In the genomic region with DNA sequence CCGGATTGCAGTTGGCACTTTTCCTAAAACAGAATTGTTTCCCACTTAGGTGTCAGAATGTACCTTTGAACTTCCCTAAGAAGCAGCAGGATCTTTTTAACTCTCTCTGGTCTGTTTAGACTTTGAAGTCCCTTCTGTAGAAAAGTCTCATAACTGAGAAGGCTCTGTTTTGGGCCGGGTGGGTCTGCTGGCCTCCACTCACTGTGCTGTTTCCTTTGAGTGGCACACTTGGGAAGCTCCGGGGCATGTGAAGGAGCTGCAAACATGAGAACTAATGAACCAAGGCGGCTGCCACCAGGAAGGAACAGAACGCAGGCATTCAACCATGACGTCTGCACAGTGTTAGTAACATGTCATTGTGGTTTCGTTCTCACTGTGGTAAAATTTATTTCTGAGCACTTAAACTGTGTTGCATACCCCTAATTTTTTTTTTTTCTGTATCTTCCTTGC, we compare ENCODE assay signal across 8 cellular contexts. TPM values are rescaled to one million over a fixed set of nuclear protein-coding genes. Genes with fewer than 3 reads are reported as not detected.
DNase-seq lines count a peak whose midpoint lies in the region; ATAC-seq and TF ChIP-seq lines count a peak whose summit lies in the region.

No MANE protein-coding gene starts in this region.

- H3K27ac ChIP-seq in tibial artery, result no peak overlapping the region

- peak; percentile 78 for DNase-seq in COLO668 (lab: John Stamatoyannopoulos, UW; ENCODE audit: unreplicated experiment)
- DNase-seq in SK-MEL-5 (ENCODE audit: low read depth, low spot score), result peak; percentile 83
- DNase-seq in activated naive CD4-positive, alpha-beta T cell treated with anti-CD3 and anti-CD28 coated beads, Interleukin-2, amount 50 U/mL, for 16 hours, result peak; percentile 45
- DNase-seq in renal cortical epithelial cell (ENCODE audit: low read depth), result peak; percentile 87
- no peak for DNase-seq in Kasumi-1 (lab: John Stamatoyannopoulos, UW)
- DNase-seq in tibial artery, result no peak
- DNase-seq in NCI-H226, result no peak

- H3K4me3 ChIP-seq in tibial artery, result no peak overlapping the region

- no peaks in the 10 kb centered on the region for H3K9me3 ChIP-seq in tibial artery

- in situ Hi-C loops in SK-MEL-5 (cut with HindIII; ENCODE audit: low pct_unique_long_range_greater_than_20kb, low sequenced_read_pairs), result loop anchor here (25.0 kb wide), 1 partner anchor 276 kb away; no protein-coding TSS in a partner anchor

- peaks cover 0 to 2% (median 0%) of the 10 kb centered on the region in 4 donors for H3K4me1 ChIP-seq in tibial artery

- peak; percentile 52 for ATAC-seq in HG02642 (IDR thresholded peaks at IDR 0.05; ENCODE audit: poor library complexity, unreplicated experiment)

- no peak for TF ChIP-seq CTCF in tibial artery (IDR thresholded peaks at IDR 0.05)

- intact Hi-C loops in tibial artery (cut with DNase I; ENCODE audit: low total_unique reads), result no loop called here

- peaks cover 0 to 2% of the 10 kb centered on the region in 2 donors for H3K27me3 ChIP-seq in tibial artery

- H3K36me3 ChIP-seq in tibial artery, result peaks cover 0 to 15% (median 0%) of the 10 kb centered on the region in 3 donors

RNA-seq across cellular contexts. Expression of gene NCMAP, which starts 19.5 kb away (rescaled TPM):
- not detected in 2 replicates for total RNA-seq in SK-MEL-5 (2014; rRNA removed; shearing (Covaris generic))
- not detected in 2 replicates for polyA plus RNA-seq in SK-MEL-5 (2015; cell fraction: cytosol; rRNA removed)
- polyA plus RNA-seq in SK-MEL-5 (2015; cell fraction: nucleus; rRNA removed), result not detected in 2 replicates
- 3.4 and 8.3 TPM in 2 replicates for total RNA-seq in renal cortical epithelial cell

RNA-seq across cellular contexts. Expression of gene RCAN3, which starts 33.8 kb away (rescaled TPM):
- 9.2 and 10.3 TPM in 2 replicates for total RNA-seq in SK-MEL-5 (2014; rRNA removed; shearing (Covaris generic))
- polyA plus RNA-seq in SK-MEL-5 (2015; cell fraction: cytosol; rRNA removed), result 14.1 and 16.8 TPM in 2 replicates
- polyA plus RNA-seq in SK-MEL-5 (2015; cell fraction: nucleus; rRNA removed), result 6.1 and 12.8 TPM in 2 replicates
- total RNA-seq in renal cortical epithelial cell, result 17.9 and 20.2 TPM in 2 replicates

Comparison
In these comparisons a context has a peak if more than half of its experiments do, and no peak if none do; other contexts are left out.
1. DNase-seq: peak in COLO668 (single experiment), SK-MEL-5 (single experiment), activated naive CD4-positive, alpha-beta T cell treated with anti-CD3 and anti-CD28 coated beads, Interleukin-2, amount 50 U/mL, for 16 hours (single experiment) and renal cortical epithelial cell (single experiment); none in Kasumi-1 (0 of 2), tibial artery (0 of 2) and NCI-H226 (single experiment).